32 cellular contexts compared by ENCODE assay signal in the genomic region with DNA sequence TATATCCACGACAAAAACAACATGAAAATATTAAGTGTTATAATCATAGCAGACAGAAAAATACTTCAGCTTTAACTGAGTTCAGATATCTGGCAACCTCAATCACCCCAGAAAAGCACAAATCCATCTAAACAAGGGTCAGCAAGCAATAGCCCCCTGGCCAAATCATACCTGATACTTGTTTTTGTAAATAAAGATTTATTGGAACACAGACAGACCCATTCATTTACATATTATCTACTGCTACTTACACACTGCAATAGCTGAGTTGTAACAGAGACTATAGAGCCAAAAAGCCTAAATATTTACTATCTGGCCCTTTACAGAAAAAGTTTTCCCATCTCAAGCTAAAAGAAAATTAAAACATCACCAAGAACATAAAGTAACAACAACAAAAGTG. TPM values are rescaled to one million over a fixed set of nuclear protein-coding genes. Genes with fewer than 3 reads are reported as not detected.
"Had no signal": no experiment of that assay in that cellular context is flagged by ENCODE, and none has a peak within 500 bp of the region (broad histone marks: within the 10 kb centered on the region; RNA-seq: fewer than 3 reads in every experiment).

No MANE protein-coding gene starts in this region.

- H3K9me3 ChIP-seq: esophagus squamous epithelium, gastrocnemius medialis, lower lobe of right lung had no signal

- H3K9me3 Mint-ChIP-seq: endodermal cell; naive thymus-derived CD4-positive, alpha-beta T cell had no signal

- H3K27ac Mint-ChIP-seq: endodermal cell had no signal

- FAIRE-seq: endometrium, islet of Langerhans, keratinocyte had no signal

- H3K4me3 ChIP-seq: coronary artery, dorsolateral prefrontal cortex, esophagus squamous epithelium, gastrocnemius medialis, heart right ventricle, left lung, lower lobe of right lung had no signal

- H3K27me3 Mint-ChIP-seq: naive thymus-derived CD4-positive, alpha-beta T cell had no signal

- H3K4me1 Mint-ChIP-seq: endodermal cell had no signal

- H3K4me1 ChIP-seq: esophagus squamous epithelium, gastrocnemius medialis, heart right ventricle, left lung, lower lobe of right lung had no signal

- ATAC-seq: esophagus mucosa; gastrocnemius medialis; heart right ventricle; left cardiac atrium; left lung; left ventricle myocardium superior; lower lobe of right lung; naive thymus-derived CD4-positive, alpha-beta T cell had no signal

- DNase-seq: dermis blood vessel endothelial cell; dorsolateral prefrontal cortex; effector CD4-positive, alpha-beta T cell; effector memory CD4-positive, alpha-beta T cell; endodermal cell; erythroblast; esophagus squamous epithelium; foreskin fibroblast; foreskin melanocyte; gastrocnemius medialis; glutamatergic neuron; head of caudate nucleus; heart right ventricle; hippocampal formation; left cardiac atrium; left lung; left ventricle myocardium superior; lower lobe of right lung; mesendoderm; midbrain; naive thymus-derived CD4-positive, alpha-beta T cell had no signal

- H3K4me3 Mint-ChIP-seq: endodermal cell; naive thymus-derived CD4-positive, alpha-beta T cell had no signal

- H3K27me3 ChIP-seq: dorsolateral prefrontal cortex, esophagus squamous epithelium, gastrocnemius medialis, heart right ventricle, left lung had no signal

- H3K27ac ChIP-seq: coronary artery, dorsolateral prefrontal cortex, epithelial cell of prostate, esophagus squamous epithelium, gastrocnemius medialis, heart right ventricle, left lung, lower lobe of right lung had no signal

RNA-seq across cellular contexts. Expression of a gene that starts 28.3 kb away (rescaled TPM):
- total RNA-seq: dermis blood vessel endothelial cell; endodermal cell; esophagus mucosa; esophagus squamous epithelium; gastrocnemius medialis; glomerular endothelial cell; kidney epithelial cell; lower leg skin; lung microvascular endothelial cell; mononuclear cell; naive thymus-derived CD4-positive, alpha-beta T cell had no signal
- polyA plus RNA-seq: keratinocyte; naive thymus-derived CD4-positive, alpha-beta T cell had no signal
